ENCODE assay signal across 11 cellular contexts in genomic region chr15:63015618-63016017, GRCh38. TPM values are rescaled to one million over a fixed set of nuclear protein-coding genes. Genes with fewer than 3 reads are reported as not detected.
DNase-seq lines count a peak whose midpoint lies in the region; ATAC-seq, FAIRE-seq and TF ChIP-seq lines count a peak whose summit lies in the region.
"Had no signal": no experiment of that assay in that cellular context is flagged by ENCODE, and none has a peak within 500 bp of the region (broad histone marks: within the 10 kb centered on the region; RNA-seq: fewer than 3 reads in every experiment).

No MANE protein-coding gene starts in this region.

- peaks cover 0 to 35% (median 12%) of the 10 kb centered on the region in 12 donors for H3K4me1 ChIP-seq in heart left ventricle
- H3K4me1 ChIP-seq in HepG2 (ENCODE audit: insufficient read depth, low read length) = peaks cover 71% of the 10 kb centered on the region
- no peaks in the 10 kb centered on the region for H3K4me1 ChIP-seq in aorta (ENCODE audit: control insufficient read depth in 1 of 2, insufficient read depth in 2 of 2, low read length in 2 of 2)

- no peaks in the 10 kb centered on the region for H3K79me2 ChIP-seq in HepG2 (ENCODE audit: insufficient read depth, low read length)

- peak; percentile 42 for FAIRE-seq in HepG2 (lab: Jason Lieb, UNC)

- 12 to 47% (median 32%) methylated on average over 1 of the region's 1 CpG for WGBS in heart left ventricle, 4 donors
- WGBS in HepG2 (ENCODE audit: low lambda C conversion rate) = 40% methylated on average over 1 of the region's 1 CpG
- 0 to 1% methylated on average over 1 of the region's 1 CpG for WGBS in aorta, 2 donors

- peak; percentile 53 to 84 (median 73) for ATAC-seq in heart left ventricle
- no peak for ATAC-seq in Right ventricle myocardium inferior
- ATAC-seq in HepG2 = no peak
- ATAC-seq in aorta (ENCODE audit: low FRiP score) = peak; percentile 83

- no peak for TF ChIP-seq RAD21 in HepG2 (CRISPR knock-in tag; IDR thresholded peaks at IDR 0.05)

- H3K27me3 ChIP-seq in heart left ventricle (no peaks in the 10 kb centered on the region), HepG2 (ENCODE audit: control insufficient read depth in 1 of 2, insufficient read depth in 2 of 2, low read length in 2 of 2) (no peaks in the 10 kb centered on the region), aorta (ENCODE audit: control insufficient read depth in 1 of 2, insufficient read depth in 2 of 2, low read length in 1 of 2) (no peaks in the 10 kb centered on the region)

- TF ChIP-seq POLR2A in heart left ventricle (IDR thresholded peaks at IDR 0.05) = no peak
- no peak for TF ChIP-seq POLR2A in HepG2 (IDR thresholded peaks at IDR 0.05; ENCODE audit: insufficient read depth in 1 of 2, low read depth in 2 of 2, low read length in 2 of 2)

- 0 out of 4 replicates have a peak, but pooled peaks of 1 of the 2 experiments have one; percentile 16 for TF ChIP-seq EP300 in HepG2 (IDR thresholded peaks at IDR 0.05; ENCODE audit: low read depth in 2 of 2, low read length in 2 of 2)
- no peak for TF ChIP-seq EP300 in HepG2 (CRISPR knock-in tag; IDR thresholded peaks at IDR 0.05; ENCODE audit: borderline replicate concordance)

- H3K9me3 ChIP-seq in heart left ventricle (peaks cover 0 to 4% (median 0%) of the 10 kb centered on the region in 12 donors), HepG2 (ENCODE audit: low read length) (no peaks in the 10 kb centered on the region), aorta (ENCODE audit: control insufficient read depth, low read length) (no peaks in the 10 kb centered on the region)

- H4K20me1 ChIP-seq in HepG2 (ENCODE audit: insufficient read depth, low read length) = no peaks in the 10 kb centered on the region

- CTCF ChIA-PET in HepG2 (lab: Yijun Ruan, JAX; ENCODE audit: low intra/inter-chr PET ratio, low total read pairs) = no interaction called here

- in situ Hi-C loops in HepG2 (cut with HindIII; ENCODE audit: extremely low pct_ligation_motif_present, low pct_unique_long_range_greater_than_20kb) = no loop called here

- BruUV-seq in HepG2 (replicated peaks; lab: Mats Ljungman, UMichigan) = no TSS peak

- H3K27ac ChIP-seq in heart left ventricle = peak overlapping the region in 3 of 12 donors; percentile 35 to 42 (median 39)
- peak overlapping the region; percentile 17 for H3K27ac ChIP-seq in HepG2 (ENCODE audit: extremely low read length, insufficient read depth, low read length)
- H3K27ac ChIP-seq in aorta (ENCODE audit: low read depth in 1 of 2, low read length in 2 of 2) = peak overlapping the region in 1 of 2 donors; percentile 9
- H3K27ac ChIP-seq: C4-2B, SK-N-MC had no signal

- intact Hi-C loops in heart left ventricle (cut with DNase I) (no loop called here), Right ventricle myocardium inferior (cut with DNase I) (no loop called here), HepG2 (cut with micrococcal nuclease; ENCODE audit: unreplicated experiment) (loop anchor here (10.0 kb wide), 1 partner anchor 121 kb away; no protein-coding TSS in a partner anchor), aorta (cut with DNase I) (no loop called here)

- H3K4me3 ChIP-seq in heart left ventricle = no peak overlapping the region
- H3K4me3 ChIP-seq in cardiac fibroblast (replicated peaks in 1 of 2; ENCODE audit: low read depth in 2 of 2, low read length in 2 of 2) = no peak overlapping the region
- H3K4me3 ChIP-seq in HepG2 (replicated peaks in 1 of 3; ENCODE audit: insufficient read depth in 1 of 3, low read depth in 2 of 3, low read length in 3 of 3) = no peak overlapping the region
- H3K4me3 ChIP-seq in aorta (ENCODE audit: low read length in 2 of 2) = no peak overlapping the region
- H3K4me3 ChIP-seq: SK-N-MC had no signal

- POLR2A ChIA-PET in HepG2 (lab: Yijun Ruan, JAX) = interaction anchor here (1.4 to 1.6 kb wide), 2 partner anchors 27 to 32 kb away, joined by 6 to 7 read pairs; partner anchors contain the start of gene TPM1

- DNase-seq in heart left ventricle = peak in 2 of 5 donors; percentile 48 to 50
- no peak for DNase-seq in Right ventricle myocardium inferior (ENCODE audit: missing footprints)
- DNase-seq in cardiac fibroblast (ENCODE audit: low read depth in 2 of 2) = peak; percentile 73 to 84
- DNase-seq in HepG2 (ENCODE audit: low spot score) = no peak
- DNase-seq in aorta = peak in 1 of 2 donors; percentile 72
- DNase-seq in DMS79 (lab: John Stamatoyannopoulos, UW) = no peak
- DNase-seq in retina = no peak
- no peak for DNase-seq in Ammon's horn (ENCODE audit: low spot score)
- DNase-seq: NCI-H1092 treated with DMSO at 0.1 percent for 48 hours had no signal

- no peak overlapping the region for H2AFZ ChIP-seq in HepG2 (ENCODE audit: low read length)

- no peak overlapping the region for H3K9ac ChIP-seq in HepG2 (ENCODE audit: insufficient read depth, low read depth, low read length)

- peak overlapping the region; percentile 16; the same call in 1 of the 2 replicates for H3K4me2 ChIP-seq in HepG2 (ENCODE audit: low read depth, low read length)

- TF ChIP-seq CTCF in heart left ventricle (IDR thresholded peaks at IDR 0.05) (no peak), cardiac fibroblast (IDR thresholded peaks at IDR 0.05; ENCODE audit: low read depth, low read length) (no peak), HepG2 (CRISPR knock-in tag; IDR thresholded peaks at IDR 0.05) (no peak)

- H3K36me3 ChIP-seq in heart left ventricle = no peaks in the 10 kb centered on the region
- no peaks in the 10 kb centered on the region for H3K36me3 ChIP-seq in HepG2 (replicated peaks in 1 of 2; ENCODE audit: control insufficient read depth in 1 of 2, insufficient read depth in 2 of 2, low read length in 2 of 2)
- H3K36me3 ChIP-seq in aorta (ENCODE audit: control insufficient read depth in 1 of 2, insufficient read depth in 2 of 2, low read length in 1 of 2) = no peaks in the 10 kb centered on the region

TF ChIP-seq in HepG2, 621 proteins besides CTCF, POLR2A, EP300 and RAD21 (continues in another document):
- TF ChIP-seq SAP130 (CRISPR knock-in tag; IDR thresholded peaks at IDR 0.05; ENCODE audit: low read depth) = 0 out of 2 replicates have a peak, but pooled peaks have one; percentile 16
- TF ChIP-seq RARA (CRISPR knock-in tag; IDR thresholded peaks at IDR 0.05) = peak; percentile 77
- TF ChIP-seq TFE3 (CRISPR knock-in tag; IDR thresholded peaks at IDR 0.05) = 0 out of 2 replicates have a peak, but pooled peaks have one; percentile 47
- peak; percentile 19; the same call in 1 of the 2 replicates for TF ChIP-seq HNF4A (CRISPR knock-in tag; IDR thresholded peaks at IDR 0.05)
- TF ChIP-seq ETV5 (CRISPR knock-in tag; IDR thresholded peaks at IDR 0.05; ENCODE audit: borderline replicate concordance) = peak; percentile 74; the same call in 1 of the 2 replicates
- no peak for TF ChIP-seq KMT2B (CRISPR knock-in tag; IDR thresholded peaks at IDR 0.05)

RNA-seq across cellular contexts. Expression of gene TPM1, which starts 26.9 kb away (rescaled TPM):
- over 10,000 TPM in 7 of 9 donors, 1,000 to 10,000 TPM in 2; 9,722 to 18,689 (median 13,330) TPM for total RNA-seq in heart left ventricle
- over 10,000 TPM; 13,651 to 16,217 TPM for polyA plus RNA-seq in heart left ventricle
- total RNA-seq in Right ventricle myocardium inferior = 13,805 TPM
- 98.9 and 113 TPM in 2 replicates for total RNA-seq in HepG2 (2016; rRNA removed; fragmentation: Illumina TruSeq; extraction: Trizol)
- 49.9 and 54.7 TPM in 2 replicates for total RNA-seq in HepG2 (2016; cell fraction: cytosol; rRNA removed; fragmentation: Illumina TruSeq; extraction: Trizol; ENCODE audit: low read depth)
- total RNA-seq in HepG2 (2016; cell fraction: insoluble cytoplasmic fraction; rRNA removed; fragmentation: Illumina TruSeq; extraction: Trizol) = 98.4 and 114 TPM in 2 replicates
- total RNA-seq in HepG2 (2016; cell fraction: membrane; rRNA removed; fragmentation: Illumina TruSeq; extraction: Trizol) = 81.1 and 86.7 TPM in 2 replicates
- 75.6 and 78.8 TPM in 2 replicates for total RNA-seq in HepG2 (2016; cell fraction: nucleus; rRNA removed; fragmentation: Illumina TruSeq; extraction: Trizol)
- 92.4 and 109 TPM in 2 replicates for polyA plus RNA-seq in HepG2 (2011; rRNA removed)
- 45.6 and 56.5 TPM in 2 replicates for polyA plus RNA-seq in HepG2 (2011; cell fraction: cytosol; rRNA removed)
- polyA plus RNA-seq in HepG2 (2011; cell fraction: nucleus; rRNA removed) = 245 and 247 TPM in 2 replicates
- polyA plus RNA-seq in HepG2 (2012) = 72.3 and 73.8 TPM in 2 replicates
- polyA plus RNA-seq in HepG2 (2016; cell fraction: cytosol; fragmentation: Illumina TruSeq; extraction: Trizol; ENCODE audit: low read depth) = 39.7 and 50.0 TPM in 2 replicates
- polyA plus RNA-seq in HepG2 (2016; cell fraction: insoluble cytoplasmic fraction; fragmentation: Illumina TruSeq; extraction: Trizol; ENCODE audit: low read depth) = 112 and 120 TPM in 2 replicates
- polyA plus RNA-seq in HepG2 (2016; cell fraction: membrane; fragmentation: Illumina TruSeq; extraction: Trizol; ENCODE audit: low read depth) = 59.4 and 60.5 TPM in 2 replicates
- 97.1 and 98.9 TPM in 2 replicates for polyA plus RNA-seq in HepG2 (2016; cell fraction: nucleus; fragmentation: Illumina TruSeq; extraction: Trizol; ENCODE audit: insufficient read depth, low read depth)
- 56.1 and 110 TPM in 2 replicates for polyA minus RNA-seq in HepG2 (2011; rRNA and poly(A)+ RNA removed; ENCODE audit: low replicate concordance)
- 22.5 and 29.1 TPM in 2 replicates for polyA minus RNA-seq in HepG2 (2011; cell fraction: cytosol; rRNA and poly(A)+ RNA removed)
- polyA minus RNA-seq in HepG2 (2011; cell fraction: nucleus; rRNA and poly(A)+ RNA removed) = 274 and 286 TPM in 2 replicates
- total RNA-seq in aorta = 1,000 to 10,000 TPM in 1 of 2 donors, 100 to 1,000 TPM in 1; 861 to 1,497 TPM
- polyA plus RNA-seq in aorta = 1,000 to 10,000 TPM; 1,109 to 1,230 TPM

Comparison
In these comparisons a context has a peak if more than half of its experiments do, and no peak if none do; other contexts are left out.
1. ATAC-seq: peak in heart left ventricle (4 of 4) and aorta (single experiment); none in Right ventricle myocardium inferior (single experiment) and HepG2 (single experiment).
2. DNase-seq: peak in cardiac fibroblast (2 of 2); none in Right ventricle myocardium inferior (single experiment), HepG2 (single experiment), DMS79 (single experiment), retina (single experiment) and Ammon's horn (single experiment).
3. RNA of gene TPM1, which starts 26.9 kb away (total RNA-seq): 13,805 TPM in Right ventricle myocardium inferior (single experiment), 9,722 to 18,689 TPM in heart left ventricle and 861 to 1,497 TPM in aorta; 49.9 to 114 TPM in HepG2; every median in the first group is over 4 times any median in the second.